21 cellular contexts compared by ENCODE assay signal in genomic region chr5:133401731-133402347, GRCh38.
"Had no signal": no experiment of that assay in that cellular context is flagged by ENCODE, and none has a peak within 500 bp of the region (broad histone marks: within the 10 kb centered on the region; RNA-seq: fewer than 3 reads in every experiment).

No MANE protein-coding gene starts in this region.

- H3K27ac Mint-ChIP-seq: activated T-cell treated with anti-CD3 and anti-CD28 coated beads, Interleukin-2, amount 50 U/mL, for 72 hours; memory B cell; nephron; progenitor cell of endocrine pancreas; T-cell had no signal

- FAIRE-seq: endometrium, keratinocyte, small intestine had no signal

- H3K27me3 Mint-ChIP-seq: progenitor cell of endocrine pancreas had no signal

- H3K4me3 ChIP-seq: esophagus squamous epithelium, hepatocyte, left lung, SK-N-MC, transverse colon had no signal

- DNase-seq: activated CD4-positive, alpha-beta T cell treated with anti-CD3 and anti-CD28 coated beads, Interleukin-2, amount 50 U/mL, for 4 hours; activated gamma-delta T cell treated with Interleukin-2 at 50 U/mL for 16 hours; activated T-cell treated with anti-CD3 and anti-CD28 coated beads, Interleukin-2, amount 50 U/mL, for 72 hours; esophagus squamous epithelium; left lung; occipital lobe; right cardiac atrium; small intestine; stimulated activated CD4-positive, alpha-beta T cell treated with anti-CD3 and anti-CD28 coated beads, Interleukin-4, amount 100 ng/mL, for 4 hours; stimulated activated naive CD8-positive, alpha-beta T cell treated with anti-CD3 and anti-CD28 coated beads, Interleukin-15, Interleukin-2, amounts not matched to agents 100 U/mL and 50 U/mL, for 24 hours; T-cell; T-helper 9 cell; transverse colon had no signal

- ATAC-seq: activated CD4-positive, CD25-positive, alpha-beta regulatory T cell treated with anti-CD3 and anti-CD28 coated beads, Interleukin-2, amount 50 U/mL, for 24 hours; activated T-cell treated with anti-CD3 and anti-CD28 coated beads, Interleukin-2, amount 50 U/mL, for 72 hours; left lung; right cardiac atrium; stimulated activated naive CD8-positive, alpha-beta T cell treated with anti-CD3 and anti-CD28 coated beads, Interleukin-15, Interleukin-2, amounts not matched to agents 100 U/mL and 50 U/mL, for 24 hours; T-cell had no signal

- H3K9me3 Mint-ChIP-seq: activated T-cell treated with anti-CD3 and anti-CD28 coated beads, Interleukin-2, amount 50 U/mL, for 72 hours; memory B cell; nephron; T-cell had no signal

- H3K36me3 Mint-ChIP-seq: memory B cell, T-cell had no signal

- H3K27ac ChIP-seq: esophagus squamous epithelium, hepatocyte, left lung, SK-N-MC, transverse colon had no signal

- H3K4me3 Mint-ChIP-seq: activated T-cell treated with anti-CD3 and anti-CD28 coated beads, Interleukin-2, amount 50 U/mL, for 72 hours; memory B cell; nephron; T-cell had no signal
